In genomic region chr4:2241410-2242353, GRCh38 we compare ENCODE assay signal across 8 cellular contexts. TPM values are rescaled to one million over a fixed set of nuclear protein-coding genes. Genes with fewer than 3 reads are reported as not detected.
DNase-seq lines count a peak whose midpoint lies in the region; ATAC-seq and TF ChIP-seq lines count a peak whose summit lies in the region.

TSS of gene HAUS3 (minus strand) at chr4:2242121. CDS start at chr4:2240946, 1,175 bp downstream.
TSS of gene POLN (minus strand) at chr4:2242121. CDS start at chr4:2229231, 12,890 bp downstream.

- CTCF ChIA-PET in AG04450 (lab: Charles Lee): interaction anchor here (1.3 to 2.3 kb wide), 2 partner anchors 21 to 220 kb away, joined by 4 to 7 read pairs; no protein-coding TSS in a partner anchor
- CTCF ChIA-PET in WTC11 (lab: Charles Lee): interaction anchor here (0.5 to 2.9 kb wide), 11 partner anchors 18 to 507 kb away, joined by 3 to 32 read pairs (median 5); partner anchors contain the start of genes CFAP99 and MXD4

- peak within 1 kb of the TSS; percentile 82 for H3K4me3 Mint-ChIP-seq in WTC11

- peaks cover 23% of the 10 kb centered on the region for H3K9me3 Mint-ChIP-seq in WTC11

- ATAC-seq in GM18907 (IDR thresholded peaks at IDR 0.05; ENCODE audit: unreplicated experiment) (peak; percentile 87), HG03139 (IDR thresholded peaks at IDR 0.05; ENCODE audit: unreplicated experiment) (peak; percentile 83), WTC11 (peak; percentile 98)

- H3K27ac ChIP-seq in AG04450 (ENCODE audit: low read depth, low read length): no peak within 1 kb of the TSS
- peak within 1 kb of the TSS; percentile 70 for H3K27ac ChIP-seq in caudate nucleus (ENCODE audit: low read depth, low read length)

- TF ChIP-seq CTCF in AG04450 (IDR thresholded peaks at IDR 0.05; ENCODE audit: low read depth, low read length) (no peak), WTC11 (IDR thresholded peaks at IDR 0.05) (no peak)

- H3K4me1 Mint-ChIP-seq in WTC11: peaks cover 31% of the 10 kb centered on the region

- peaks cover 3% of the 10 kb centered on the region; the same call in 1 of the 2 replicates for H3K9me3 ChIP-seq in AG04450 (ENCODE audit: control insufficient read depth, insufficient read depth, low read length)

- DNase-seq in AG04450 (ENCODE audit: low read depth, low spot score) (peak; percentile 94), NCI-H2227 (lab: John Stamatoyannopoulos, UW; ENCODE audit: unreplicated experiment) (peak; percentile 97), WTC11 (ENCODE audit: low spot score) (peak; percentile 99), caudate nucleus (lab: John Stamatoyannopoulos, UW) (peak; percentile 71 to 99 (median 97)), islet precursor cell (peak; percentile 99)
- DNase-seq in stimulated activated CD4-positive, alpha-beta T cell treated with anti-CD3 and anti-CD28 coated beads, Interleukin-12 subunit alpha, Interleukin-12 subunit beta, amount 100 ng/mL, for 4 hours: peak; percentile 99

- peak within 1 kb of the TSS; percentile 89 for H3K4me3 ChIP-seq in AG04450 (ENCODE audit: low read depth, low read length)

- H3K27ac Mint-ChIP-seq in WTC11: 0 out of 2 replicates have a peak within 1 kb of the TSS, but pooled peaks have one; percentile 35

- H3K27me3 ChIP-seq in AG04450 (ENCODE audit: control insufficient read depth, insufficient read depth, low read length): no peaks in the 10 kb centered on the region

- H3K36me3 Mint-ChIP-seq in WTC11: peaks cover 20% of the 10 kb centered on the region

- POLR2A ChIA-PET in AG04450 (lab: Yijun Ruan, JAX): interaction anchor here (0.5 to 1.6 kb wide), 8 partner anchors 8 to 312 kb away, joined by 3 to 10 read pairs (median 4); partner anchors contain the start of genes MXD4 and RNF4
- POLR2A ChIA-PET in WTC11 (lab: Charles Lee): interaction anchor here (0.6 to 1.4 kb wide), 5 partner anchors 20 to 204 kb away, joined by 3 to 6 read pairs (median 4); partner anchors contain the start of gene MXD4

- H3K27me3 Mint-ChIP-seq in WTC11 (ENCODE audit: low read depth): peaks cover 13% of the 10 kb centered on the region

TF ChIP-seq in WTC11, 78 proteins besides CTCF, POLR2A, EP300 and RAD21 (continues in another document):
- no peak for TF ChIP-seq HMGA2 (CRISPR knock-in tag; IDR thresholded peaks at IDR 0.05)
- TF ChIP-seq NR2C2 (CRISPR knock-in tag; IDR thresholded peaks at IDR 0.05): no peak
- no peak for TF ChIP-seq AR (CRISPR knock-in tag; IDR thresholded peaks at IDR 0.05)
- no peak for TF ChIP-seq ZNF263 (CRISPR knock-in tag; IDR thresholded peaks at IDR 0.05; ENCODE audit: low read depth)
- no peak for TF ChIP-seq GABPB1 (CRISPR knock-in tag; IDR thresholded peaks at IDR 0.05)
- TF ChIP-seq FOXP1 (CRISPR knock-in tag; IDR thresholded peaks at IDR 0.05; ENCODE audit: borderline replicate concordance): peak; percentile 48; the same call in 1 of the 2 replicates
- TF ChIP-seq TCF7 (CRISPR knock-in tag; IDR thresholded peaks at IDR 0.05; ENCODE audit: low read depth): no peak
- TF ChIP-seq ZNF281 (CRISPR knock-in tag; IDR thresholded peaks at IDR 0.05): no peak
- TF ChIP-seq NR3C1 (CRISPR knock-in tag; conservative IDR thresholded peaks at IDR 0.05; ENCODE audit: low read depth): no peak
- TF ChIP-seq ZBTB43 (CRISPR knock-in tag; IDR thresholded peaks at IDR 0.05): no peak
- TF ChIP-seq ZNF121 (CRISPR knock-in tag; IDR thresholded peaks at IDR 0.05): no peak
- TF ChIP-seq EMX1 (CRISPR knock-in tag; IDR thresholded peaks at IDR 0.05): no peak
- no peak for TF ChIP-seq ATF6 (CRISPR knock-in tag; IDR thresholded peaks at IDR 0.05)
- TF ChIP-seq NFATC4 (CRISPR knock-in tag; IDR thresholded peaks at IDR 0.05): no peak
- TF ChIP-seq RORB (CRISPR knock-in tag; IDR thresholded peaks at IDR 0.05): no peak
- TF ChIP-seq MYBL2 (CRISPR knock-in tag; IDR thresholded peaks at IDR 0.05): 0 out of 2 replicates have a peak, but pooled peaks have one; percentile 70
- no peak for TF ChIP-seq ZMAT4 (CRISPR knock-in tag; IDR thresholded peaks at IDR 0.05)
- peak; percentile 75; the same call in 1 of the 2 replicates for TF ChIP-seq KAT7 (CRISPR knock-in tag; IDR thresholded peaks at IDR 0.05; ENCODE audit: borderline replicate concordance)

RNA-seq across cellular contexts. Expression of gene HAUS3, which starts in this region (rescaled TPM):
- 3.1 and 6.0 TPM in 2 replicates for polyA plus RNA-seq in AG04450 (2011; rRNA removed)
- 1.9 and 2.6 TPM in 2 replicates for polyA minus RNA-seq in AG04450 (2011; rRNA and poly(A)+ RNA removed)
- total RNA-seq in WTC11 (2021): 11.9 to 14.7 TPM (median 12.4 TPM) in 3 replicates

RNA-seq across cellular contexts. Expression of gene POLN, which starts in this region (rescaled TPM):
- 0.35 and 0.42 TPM in 2 replicates for polyA plus RNA-seq in AG04450 (2011; rRNA removed)
- 0.32 and 1.1 TPM in 2 replicates for polyA minus RNA-seq in AG04450 (2011; rRNA and poly(A)+ RNA removed)
- total RNA-seq in WTC11 (2021): 2.5 to 3.5 TPM (median 2.8 TPM) in 3 replicates
